35 cellular contexts compared by ENCODE assay signal in genomic region chr5:166750376-166750775, GRCh38.
"Had no signal": no experiment of that assay in that cellular context is flagged by ENCODE, and none has a peak within 500 bp of the region (broad histone marks: within the 10 kb centered on the region; RNA-seq: fewer than 3 reads in every experiment).

No MANE protein-coding gene starts in this region.

- H3K27ac Mint-ChIP-seq: activated B cell treated with CpG ODN at 0.5 μM for 24 hours; activated CD4-positive, alpha-beta memory T cell treated with anti-CD3 and anti-CD28 coated beads for 36 hours; activated CD4-positive, alpha-beta T cell treated with anti-CD3 and anti-CD28 coated beads, Interleukin-2, amount 10 ng/mL, durations not matched to agents 24 days and 14 days; activated CD8-positive, alpha-beta T cell treated with anti-CD3 and anti-CD28 coated beads for 36 hours; activated naive CD4-positive, alpha-beta T cell treated with anti-CD3 and anti-CD28 coated beads for 36 hours; activated naive CD4-positive, alpha-beta T cell treated with anti-CD3 and anti-CD28 coated beads, Interleukin-2, amount 50 U/mL, for 72 hours; activated naive CD8-positive, alpha-beta T cell treated with anti-CD3 and anti-CD28 coated beads for 36 hours; activated T-cell treated with anti-CD3 and anti-CD28 coated beads, Interleukin-2, amount 50 U/mL, for 72 hours; activated T-helper 1 cell treated with anti-CD3 and anti-CD28 coated beads, Interleukin-12 subunit alpha, Interleukin-12 subunit beta, Interleukin-2, Interleukin-4 antibody, amounts not matched to agents 30 ng/mL and 10 ng/mL and 1 ng/mL, durations not matched to agents 14 hours and 24 hours and 36 hours; activated T-helper 17 cell treated with anti-CD3 and anti-CD28 coated beads, Interleukin-2, amount 50 U/mL, for 72 hours; brain; T-helper 1 cell treated with Interleukin-12 subunit alpha and Interleukin-12 subunit beta and Interleukin-4 antibody, amounts not matched to agents 30 μg/mL and 1 μg/mL, for 36 hours; T-helper 2 cell treated with Interferon-gamma antibody and Interleukin-4, amounts not matched to agents 5 μg/mL and 100 μg/mL, for 36 hours had no signal

- H3K4me1 ChIP-seq: adrenal gland, ascending aorta had no signal

- ATAC-seq: activated CD8-positive, alpha-beta T cell treated with anti-CD3 and anti-CD28 coated beads for 36 hours; activated naive CD4-positive, alpha-beta T cell treated with anti-CD3 and anti-CD28 coated beads, Interleukin-2, amount 50 U/mL, for 72 hours; activated T-cell treated with anti-CD3 and anti-CD28 coated beads, Interleukin-2, amount 50 U/mL, for 4 hours; activated T-cell treated with anti-CD3 and anti-CD28 coated beads, Interleukin-2, amount 50 U/mL, for 72 hours; activated T-helper 17 cell treated with anti-CD3 and anti-CD28 coated beads, Interleukin-2, amount 50 U/mL, for 72 hours had no signal

- H3K9me3 ChIP-seq: adrenal gland, ascending aorta had no signal

- H3K4me1 Mint-ChIP-seq: activated B cell treated with CpG ODN at 0.5 μM for 24 hours; activated CD4-positive, alpha-beta T cell treated with anti-CD3 and anti-CD28 coated beads, Interleukin-2, amount 10 ng/mL, durations not matched to agents 24 days and 14 days; activated naive CD8-positive, alpha-beta T cell treated with anti-CD3 and anti-CD28 coated beads for 36 hours; activated T-helper 17 cell treated with anti-CD3 and anti-CD28 coated beads, Interleukin-2, amount 50 U/mL, for 72 hours; brain had no signal

- H3K9me3 Mint-ChIP-seq: activated CD4-positive, alpha-beta T cell treated with anti-CD3 and anti-CD28 coated beads, Interleukin-2, amount 10 ng/mL, durations not matched to agents 24 days and 14 days; activated T-helper 1 cell treated with anti-CD3 and anti-CD28 coated beads, Interleukin-12 subunit alpha, Interleukin-12 subunit beta, Interleukin-2, Interleukin-4 antibody, amounts not matched to agents 30 ng/mL and 10 ng/mL and 1 ng/mL, durations not matched to agents 14 hours and 24 hours and 36 hours; activated T-helper 17 cell treated with anti-CD3 and anti-CD28 coated beads, Interleukin-2, amount 50 U/mL, for 72 hours; brain had no signal

- DNase-seq: activated B cell treated with CpG ODN at 0.5 μM for 24 hours; activated CD4-positive, alpha-beta memory T cell treated with anti-CD3 and anti-CD28 coated beads for 36 hours; activated CD4-positive, alpha-beta T cell treated with anti-CD3 and anti-CD28 coated beads for 4 hours; activated CD4-positive, alpha-beta T cell treated with anti-CD3 and anti-CD28 coated beads, Interleukin-2, amount 10 ng/mL, durations not matched to agents 24 days and 14 days; activated CD4-positive, alpha-beta T cell treated with anti-CD3 and anti-CD28 coated beads, Interleukin-2, amount 50 U/mL, for 1 hour; activated CD4-positive, alpha-beta T cell treated with anti-CD3 and anti-CD28 coated beads, Interleukin-2, amount 50 U/mL, for 4 hours; activated CD4-positive, CD25-positive, alpha-beta regulatory T cell treated with anti-CD3 and anti-CD28 coated beads, Interleukin-2, amount 50 U/mL, for 72 hours; activated CD8-positive, alpha-beta memory T cell treated with anti-CD3 and anti-CD28 coated beads, Interleukin-2, amount 50 U/mL, for 4 hours; activated CD8-positive, alpha-beta T cell treated with anti-CD3 and anti-CD28 coated beads for 36 hours; activated effector memory CD4-positive, alpha-beta T cell treated with anti-CD3 and anti-CD28 coated beads, Interleukin-2, amount 50 U/mL, for 16 hours; activated gamma-delta T cell treated with Interleukin-2 at 50 U/mL for 16 hours; activated naive CD4-positive, alpha-beta T cell; activated naive CD4-positive, alpha-beta T cell treated with anti-CD3 and anti-CD28 coated beads for 36 hours; activated naive CD4-positive, alpha-beta T cell treated with anti-CD3 and anti-CD28 coated beads, Interleukin-2, amount 50 U/mL, for 16 hours; activated naive CD8-positive, alpha-beta T cell treated with anti-CD3 and anti-CD28 coated beads for 36 hours; activated T-cell treated with anti-CD3 and anti-CD28 coated beads for 4 hours; activated T-cell treated with anti-CD3 and anti-CD28 coated beads, Interleukin-2, amount 50 U/mL, for 1 hour; activated T-cell treated with anti-CD3 and anti-CD28 coated beads, Interleukin-2, amount 50 U/mL, for 4 hours; activated T-cell treated with anti-CD3 and anti-CD28 coated beads, Interleukin-2, amount 50 U/mL, for 72 hours; adrenal gland; amygdala; anterior cingulate cortex; caudate nucleus; T-helper 1 cell; T-helper 2 cell; T-helper 9 cell had no signal

- H3K36me3 ChIP-seq: adrenal gland, ascending aorta, cardiac muscle cell had no signal

- H3K4me3 Mint-ChIP-seq: activated B cell treated with CpG ODN at 0.5 μM for 24 hours; activated CD4-positive, alpha-beta memory T cell treated with anti-CD3 and anti-CD28 coated beads for 36 hours; activated CD4-positive, alpha-beta T cell treated with anti-CD3 and anti-CD28 coated beads, Interleukin-2, amount 10 ng/mL, durations not matched to agents 24 days and 14 days; activated CD8-positive, alpha-beta T cell treated with anti-CD3 and anti-CD28 coated beads for 36 hours; activated naive CD4-positive, alpha-beta T cell treated with anti-CD3 and anti-CD28 coated beads for 36 hours; activated naive CD8-positive, alpha-beta T cell treated with anti-CD3 and anti-CD28 coated beads for 36 hours; activated T-cell treated with anti-CD3 and anti-CD28 coated beads, Interleukin-2, amount 50 U/mL, for 4 hours; activated T-cell treated with anti-CD3 and anti-CD28 coated beads, Interleukin-2, amount 50 U/mL, for 72 hours; activated T-helper 1 cell treated with anti-CD3 and anti-CD28 coated beads, Interleukin-12 subunit alpha, Interleukin-12 subunit beta, Interleukin-2, Interleukin-4 antibody, amounts not matched to agents 30 ng/mL and 10 ng/mL and 1 ng/mL, durations not matched to agents 14 hours and 24 hours and 36 hours; activated T-helper 17 cell treated with anti-CD3 and anti-CD28 coated beads, Interleukin-2, amount 50 U/mL, for 72 hours; brain; T-helper 1 cell treated with Interleukin-12 subunit alpha and Interleukin-12 subunit beta and Interleukin-4 antibody, amounts not matched to agents 30 μg/mL and 1 μg/mL, for 36 hours; T-helper 2 cell treated with Interferon-gamma antibody and Interleukin-4, amounts not matched to agents 5 μg/mL and 100 μg/mL, for 36 hours had no signal

- H3K27me3 ChIP-seq: adrenal gland, ascending aorta, cardiac muscle cell had no signal

- H3K4me3 ChIP-seq: adrenal gland, ascending aorta, cardiac muscle cell had no signal

- H3K36me3 Mint-ChIP-seq: activated CD4-positive, alpha-beta memory T cell treated with anti-CD3 and anti-CD28 coated beads for 36 hours; activated naive CD4-positive, alpha-beta T cell treated with anti-CD3 and anti-CD28 coated beads, Interleukin-2, amount 50 U/mL, for 72 hours; activated naive CD8-positive, alpha-beta T cell treated with anti-CD3 and anti-CD28 coated beads for 36 hours; brain had no signal

- H3K27me3 Mint-ChIP-seq: activated B cell treated with CpG ODN at 0.5 μM for 24 hours; activated CD4-positive, alpha-beta memory T cell treated with anti-CD3 and anti-CD28 coated beads for 36 hours; activated CD4-positive, alpha-beta T cell treated with anti-CD3 and anti-CD28 coated beads, Interleukin-2, amount 10 ng/mL, durations not matched to agents 24 days and 14 days; activated CD8-positive, alpha-beta T cell treated with anti-CD3 and anti-CD28 coated beads for 36 hours; activated naive CD8-positive, alpha-beta T cell treated with anti-CD3 and anti-CD28 coated beads for 36 hours; activated T-helper 17 cell treated with anti-CD3 and anti-CD28 coated beads, Interleukin-2, amount 50 U/mL, for 72 hours had no signal

- H3K27ac ChIP-seq: adrenal gland, ascending aorta, cardiac muscle cell, VCaP had no signal
